8 cellular contexts compared by ENCODE assay signal in genomic region chr15:80695099-80695910, GRCh38. TPM values are rescaled to one million over a fixed set of nuclear protein-coding genes. Genes with fewer than 3 reads are reported as not detected.
DNase-seq lines count a peak whose midpoint lies in the region; ATAC-seq lines count a peak whose summit lies in the region.

ABHD17C (plus strand) TSS chr15:80695310; CDS start chr15:80695430, 120 bp downstream.

- DNase-seq in NCI-H524 (lab: John Stamatoyannopoulos, UW) (peak; percentile 12 to 37), NCI-H524 treated with DMSO at 0.1 percent for 48 hours (lab: John Stamatoyannopoulos, UW) (no peak), NCI-H446 treated with DMSO at 0.1 percent for 48 hours (lab: John Stamatoyannopoulos, UW) (peak; percentile 12), epidermal melanocyte (ENCODE audit: insufficient read length, low spot score) (peak; percentile 51), mesenteric fat pad (ENCODE audit: low spot score) (peak; percentile 91)
- peak; percentile 81 for DNase-seq in activated CD8-positive, alpha-beta memory T cell treated with anti-CD3 and anti-CD28 coated beads for 24 hours
- peak; percentile 26 for DNase-seq in stimulated activated naive CD4-positive, alpha-beta T cell treated with Interleukin-2 at 50 U/mL for 16 hours (lab: John Stamatoyannopoulos, UW)

- ATAC-seq in HG02852 (IDR thresholded peaks at IDR 0.05; ENCODE audit: unreplicated experiment): peak; percentile 81

RNA-seq across cellular contexts. Expression of gene ABHD17C, which starts in this region (rescaled TPM):
- 5.0 TPM for total RNA-seq in mesenteric fat pad
